ENCODE assay signal across 11 cellular contexts in genomic region chr14:59097681-59098080, GRCh38.
"Had no signal": no experiment of that assay in that cellular context is flagged by ENCODE, and none has a peak within 500 bp of the region (broad histone marks: within the 10 kb centered on the region; RNA-seq: fewer than 3 reads in every experiment).

No MANE protein-coding gene starts in this region.

- ATAC-seq: pancreas had no signal

- H3K4me1 ChIP-seq: breast epithelium, pancreas, uterus had no signal

- H3K9me3 ChIP-seq: breast epithelium, esophagus squamous epithelium, pancreas, uterus had no signal

- H3K4me3 ChIP-seq: breast epithelium, dorsolateral prefrontal cortex, esophagus squamous epithelium, hepatocyte, pancreas, skin epidermis, uterus had no signal

- H3K36me3 ChIP-seq: breast epithelium, esophagus squamous epithelium, pancreas, uterus had no signal

- H3K27ac ChIP-seq: breast epithelium, dorsolateral prefrontal cortex, esophagus squamous epithelium, hepatocyte, pancreas, skin epidermis, uterus had no signal

- H3K27me3 ChIP-seq: breast epithelium, hepatocyte, pancreas, uterus had no signal

- DNase-seq: activated CD4-positive, CD25-positive, alpha-beta regulatory T cell; activated effector memory CD4-positive, alpha-beta T cell treated with Interleukin-2 at 50 U/mL for 16 hours; activated T-cell treated with anti-CD3 and anti-CD28 coated beads, Interleukin-2, amount 50 U/mL, for 24 hours; dorsolateral prefrontal cortex; esophagus squamous epithelium; pancreas; T-helper 2 cell; uterus had no signal
